ENCODE assay signal across 8 cellular contexts in genomic region chr2:102753563-102754159, GRCh38. TPM values are rescaled to one million over a fixed set of nuclear protein-coding genes. Genes with fewer than 3 reads are reported as not detected.
DNase-seq lines count a peak whose midpoint lies in the region; ATAC-seq and TF ChIP-seq lines count a peak whose summit lies in the region.

No MANE protein-coding gene starts in this region.

- TF ChIP-seq CTCF in BE2C (IDR thresholded peaks at IDR 0.05; ENCODE audit: low read depth, low read length), result peak; percentile 54
- TF ChIP-seq CTCF in GM12864 (IDR thresholded peaks at IDR 0.05; ENCODE audit: low read depth, low read length, missing control alignments), result peak; percentile 66
- peak; percentile 75 for TF ChIP-seq CTCF in RWPE1 (conservative IDR thresholded peaks at IDR 0.05; ENCODE audit: low read depth)
- TF ChIP-seq CTCF in dorsolateral prefrontal cortex (IDR thresholded peaks at IDR 0.05 in 54 of 56, conservative IDR thresholded peaks at IDR 0.05 in 2 of 56; ENCODE audit: low read depth in 1 of 56, partially characterized antibody in 56 of 56), result peak; percentile 68 to 97 (median 82)
- TF ChIP-seq CTCF in mesothelial cell of epicardium (IDR thresholded peaks at IDR 0.05; ENCODE audit: unreplicated experiment), result peak; percentile 84

- DNase-seq in BE2C (peak; percentile 8), GM12864 (ENCODE audit: low read depth) (no peak), Kasumi-1 (lab: John Stamatoyannopoulos, UW) (peak; percentile 50 to 74), RWPE1 (ENCODE audit: low spot score) (peak; percentile 25), dorsolateral prefrontal cortex (peak in 3 of 10 donors; percentile 41 to 59 (median 43)), mesothelial cell of epicardium (ENCODE audit: low spot score in 2 of 2, unreplicated experiment in 2 of 2) (no peak)
- no peak for DNase-seq in NK-92 treated with Interleukin-12 subunit alpha and Interleukin-12 subunit beta, amount 100 ng/mL, for 24 hours (lab: John Stamatoyannopoulos, UW)

- H3K27me3 ChIP-seq in BE2C, result no peaks in the 10 kb centered on the region
- no peaks in the 10 kb centered on the region for H3K27me3 ChIP-seq in dorsolateral prefrontal cortex

- intact Hi-C loops in dorsolateral prefrontal cortex (cut with DNase I), result no loop called here

- no peaks in the 10 kb centered on the region for H3K4me1 Mint-ChIP-seq in mesothelial cell of epicardium

- H3K4me3 Mint-ChIP-seq in mesothelial cell of epicardium, result no peak overlapping the region

- ATAC-seq in HG03342 (IDR thresholded peaks at IDR 0.05; ENCODE audit: unreplicated experiment), result no peak

- no peaks in the 10 kb centered on the region for H3K9me3 ChIP-seq in BE2C

- H3K36me3 ChIP-seq in BE2C, result no peaks in the 10 kb centered on the region

- no peaks in the 10 kb centered on the region for H3K36me3 Mint-ChIP-seq in mesothelial cell of epicardium

- POLR2A ChIA-PET in RWPE1 (lab: Yijun Ruan, JAX; ENCODE audit: low non-redundant PET), result no interaction called here

- H3K27me3 Mint-ChIP-seq in mesothelial cell of epicardium (ENCODE audit: low read depth), result no peaks in the 10 kb centered on the region

- H3K4me3 ChIP-seq in BE2C (ENCODE audit: low read depth, low read length) (no peak overlapping the region), GM12864 (ENCODE audit: low read depth, low read length) (no peak overlapping the region), dorsolateral prefrontal cortex (no peak overlapping the region)

- H3K27ac Mint-ChIP-seq in mesothelial cell of epicardium, result no peak overlapping the region

- H3K27ac ChIP-seq in RWPE1, result no peak overlapping the region
- H3K27ac ChIP-seq in dorsolateral prefrontal cortex, result no peak overlapping the region

- no peaks in the 10 kb centered on the region for H3K4me1 ChIP-seq in BE2C

- no peaks in the 10 kb centered on the region for H3K9me3 Mint-ChIP-seq in mesothelial cell of epicardium

- CTCF ChIA-PET in RWPE1 (lab: Yijun Ruan, JAX), result interaction anchor here (0.6 to 2.4 kb wide), 7 partner anchors 8 to 862 kb away, joined by 3 to 10 read pairs (median 5); partner anchors contain the start of gene TMEM182

RNA-seq across cellular contexts. Expression of gene TMEM182, which starts 8.2 kb away (rescaled TPM):
- 0.82 TPM for polyA plus RNA-seq in BE2C (2012; ENCODE audit: insufficient read depth, insufficient read length, low read depth)
- total RNA-seq in dorsolateral prefrontal cortex (1 to 10 TPM; 1.0 to 8.6 (median 4.3) TPM), mesothelial cell of epicardium (7.1 to 9.1 TPM (median 8.0 TPM) in 3 replicates)

Comparison
In these comparisons a context has a peak if more than half of its experiments do, and no peak if none do; other contexts are left out.
1. DNase-seq: peak in BE2C (single experiment), Kasumi-1 (2 of 2) and RWPE1 (single experiment); none in GM12864 (single experiment), mesothelial cell of epicardium (0 of 2) and NK-92 treated with Interleukin-12 subunit alpha and Interleukin-12 subunit beta, amount 100 ng/mL, for 24 hours (single experiment).
2. Peak in every context shown above with its lines, with median percentiles within 50 percentile points of each other: CTCF ChIP-seq.